ENCODE assay signal across 7 cellular contexts in genomic region chr7:67223551-67223950, GRCh38.
A peak's percentile ranks its signal among the peaks of the same experiment; 100 is the strongest.
DNase-seq lines count a peak whose midpoint lies in the region; TF ChIP-seq lines count a peak whose summit lies in the region.
"Not testable (repeated sequence)": the region's sequence is repeated elsewhere in the genome, so short reads cannot be mapped to it uniquely, and the experiment has no call there.

No MANE protein-coding gene starts in this region.

- H3K79me2 ChIP-seq in trophoblast cell (ENCODE audit: control insufficient read depth, insufficient read depth, low read length, poor library complexity): not testable (repeated sequence)

- H3K9me3 Mint-ChIP-seq in HFFc6; MCF 10A (ENCODE audit: unreplicated experiment): not testable (repeated sequence)

- H3K27ac ChIP-seq in trophoblast cell (ENCODE audit: low read depth, low read length): peak overlapping the region; percentile 62

- intact Hi-C loops in MCF 10A (cut with micrococcal nuclease): not testable (repeated sequence)

- WGBS in trophoblast cell (ENCODE audit: extremely low coverage, insufficient coverage, insufficient read length): no CpG with 5 or more reads among the region's 2 CpGs

- H3K23ac ChIP-seq in trophoblast cell (ENCODE audit: low read length): not testable (repeated sequence)

- CTCF ChIA-PET in MCF 10A (lab: Yijun Ruan, JAX): not testable (repeated sequence)

- H3K9me3 ChIP-seq in trophoblast cell (ENCODE audit: insufficient read depth, low read depth, low read length): not testable (repeated sequence)

- not testable (repeated sequence) for H3K79me1 ChIP-seq in trophoblast cell (ENCODE audit: low read length)

- not testable (repeated sequence) for H3K4me2 ChIP-seq in trophoblast cell (ENCODE audit: low read length)

- H4K12ac ChIP-seq in trophoblast cell (ENCODE audit: low read depth, low read length): not testable (repeated sequence)

- peak overlapping the region; percentile 37; the same call in 1 of the 2 replicates for H3K27ac Mint-ChIP-seq in HFFc6
- H3K27ac Mint-ChIP-seq in MCF 10A (ENCODE audit: low read depth, unreplicated experiment): peak overlapping the region; percentile 69

- not testable (repeated sequence) for H3K14ac ChIP-seq in trophoblast cell (ENCODE audit: low read length)

- not testable (repeated sequence) for TF ChIP-seq CTCF in HFFc6 (IDR thresholded peaks at IDR 0.05); MCF 10A (IDR thresholded peaks at IDR 0.05; ENCODE audit: unreplicated experiment)

- POLR2A ChIA-PET in MCF 10A (lab: Yijun Ruan, JAX): not testable (repeated sequence)

- H3K4me1 ChIP-seq in trophoblast cell (ENCODE audit: control insufficient read depth in 1 of 2, insufficient read depth in 2 of 2, low read length in 2 of 2): not testable (repeated sequence)

- BruUV-seq in MCF 10A (replicated peaks; lab: Mats Ljungman, UMichigan): not testable (repeated sequence)

- not testable (repeated sequence) for H2BK5ac ChIP-seq in trophoblast cell (ENCODE audit: low read depth, low read length, poor library complexity)

- H3K9ac ChIP-seq in trophoblast cell (ENCODE audit: low read length): not testable (repeated sequence)

- not testable (repeated sequence) for H2BK12ac ChIP-seq in trophoblast cell (ENCODE audit: low read length)

- DNase-seq in Ammon's horn (ENCODE audit: low spot score) (peak; percentile 72), HFFc6 (peak; percentile 70), SHP77 treated with DMSO at 0.1 percent for 48 hours (lab: John Stamatoyannopoulos, UW) (peak; percentile 24), MCF 10A (ENCODE audit: unreplicated experiment) (peak; percentile 75), fibroblast of peridontal ligament (ENCODE audit: extremely low read depth) (peak; percentile 87), iPS-NIHi7 (ENCODE audit: extremely low spot score) (peak; percentile 15), trophoblast cell (peak in 1 of 2 donors; percentile 15)

- H2AK5ac ChIP-seq in trophoblast cell (ENCODE audit: low read length): not testable (repeated sequence)

- H4K91ac ChIP-seq in trophoblast cell (ENCODE audit: low read depth, low read length): not testable (repeated sequence)

- not testable (repeated sequence) for H3K36me3 ChIP-seq in trophoblast cell (ENCODE audit: control insufficient read depth in 1 of 2, insufficient read depth in 2 of 2, low read length in 2 of 2)

- not testable (repeated sequence) for H3K18ac ChIP-seq in trophoblast cell (ENCODE audit: low read length)

- not testable (repeated sequence) for H4K8ac ChIP-seq in trophoblast cell (ENCODE audit: low read depth, low read length)

- peak overlapping the region; percentile 42; the same call in 1 of the 2 replicates for H3K4me3 Mint-ChIP-seq in HFFc6
- not testable (repeated sequence) for H3K4me3 Mint-ChIP-seq in MCF 10A (ENCODE audit: unreplicated experiment)

- not testable (repeated sequence) for H2AFZ ChIP-seq in trophoblast cell (ENCODE audit: insufficient read depth, low read length, poor library complexity)

- H3K4me3 ChIP-seq in trophoblast cell (ENCODE audit: low read depth, low read length): not testable (repeated sequence)

- not testable (repeated sequence) for H3K27me3 ChIP-seq in trophoblast cell (ENCODE audit: insufficient read depth, low read length)

- H3K36me3 Mint-ChIP-seq in HFFc6 (ENCODE audit: low read depth) (peaks cover 14% of the 10 kb centered on the region), MCF 10A (ENCODE audit: insufficient read depth, unreplicated experiment) (peaks cover 16% of the 10 kb centered on the region)

- H2BK120ac ChIP-seq in trophoblast cell (ENCODE audit: insufficient read depth, low read length, poor library complexity): not testable (repeated sequence)

- H3K4ac ChIP-seq in trophoblast cell (ENCODE audit: low read depth, low read length): not testable (repeated sequence)

- H3K27me3 Mint-ChIP-seq in HFFc6 (ENCODE audit: insufficient read depth); MCF 10A (ENCODE audit: insufficient read depth, unreplicated experiment): not testable (repeated sequence)

- H3K4me1 Mint-ChIP-seq in HFFc6 (ENCODE audit: low read depth) (peaks cover 20% of the 10 kb centered on the region), MCF 10A (ENCODE audit: insufficient read depth, unreplicated experiment) (peaks cover 11% of the 10 kb centered on the region)
